Comparison of ENCODE assay signal across 13 cellular contexts in genomic region chr17:77634710-77635109, GRCh38.
DNase-seq lines count a peak whose midpoint lies in the region; ATAC-seq and TF ChIP-seq lines count a peak whose summit lies in the region.
"Had no signal": no experiment of that assay in that cellular context is flagged by ENCODE, and none has a peak within 500 bp of the region (broad histone marks: within the 10 kb centered on the region; RNA-seq: fewer than 3 reads in every experiment).

No MANE protein-coding gene starts in this region.

- H3K27ac ChIP-seq in WERI-Rb-1 (peak overlapping the region; percentile 86), spleen (no peak overlapping the region)
- no peak overlapping the region for H3K27ac ChIP-seq in CD8-positive, alpha-beta memory T cell (ENCODE audit: low read depth, low read length)

- H3K36me3 ChIP-seq in WERI-Rb-1 (no peaks in the 10 kb centered on the region), spleen (no peaks in the 10 kb centered on the region), BE2C (no peaks in the 10 kb centered on the region)
- H3K36me3 ChIP-seq in CD8-positive, alpha-beta memory T cell (ENCODE audit: insufficient read depth, low read length) = no peaks in the 10 kb centered on the region

- H3K4me3 ChIP-seq in GM12875 (ENCODE audit: low read depth, low read length) (no peak overlapping the region), WERI-Rb-1 (ENCODE audit: low read depth, low read length) (peak overlapping the region; percentile 20; the same call in 1 of the 2 replicates), spleen (no peak overlapping the region), BE2C (ENCODE audit: low read depth, low read length) (no peak overlapping the region)
- H3K4me3 ChIP-seq in CD8-positive, alpha-beta memory T cell (ENCODE audit: low read length) = no peak overlapping the region

- H3K4me1 Mint-ChIP-seq in CD8-positive, alpha-beta memory T cell = no peaks in the 10 kb centered on the region
- H3K4me1 Mint-ChIP-seq: endodermal cell had no signal

- CTCF ChIA-PET in CD8-positive, alpha-beta memory T cell (lab: Charles Lee) = no interaction called here

- POLR2A ChIA-PET in CD8-positive, alpha-beta memory T cell (lab: Charles Lee) = no interaction called here

- H3K4me1 ChIP-seq in spleen (no peaks in the 10 kb centered on the region), BE2C (no peaks in the 10 kb centered on the region; the same call in 1 of the 2 replicates)
- no peaks in the 10 kb centered on the region for H3K4me1 ChIP-seq in CD8-positive, alpha-beta memory T cell (ENCODE audit: insufficient read depth, low read length)

- DNase-seq in WERI-Rb-1 (peak; percentile 97), spleen (peak; percentile 37), posterior cingulate gyrus (no peak), BE2C (no peak)
- no peak for DNase-seq in CD8-positive, alpha-beta memory T cell
- DNase-seq: endodermal cell, head of caudate nucleus, NCI-H1930, SW 1271 had no signal

- peaks cover 0 to 4% (median 0%) of the 10 kb centered on the region in 3 donors for H3K36me3 Mint-ChIP-seq in CD8-positive, alpha-beta memory T cell
- H3K36me3 Mint-ChIP-seq: brain had no signal

- H3K9me3 ChIP-seq in WERI-Rb-1 (ENCODE audit: severe bottlenecking) (no peaks in the 10 kb centered on the region), spleen (no peaks in the 10 kb centered on the region), BE2C (no peaks in the 10 kb centered on the region)
- no peaks in the 10 kb centered on the region for H3K9me3 ChIP-seq in CD8-positive, alpha-beta memory T cell (ENCODE audit: low read length)

- intact Hi-C loops in spleen (cut with DNase I; ENCODE audit: low total_unique reads) (no loop called here), posterior cingulate gyrus (cut with DNase I) (no loop called here)

- H3K27me3 ChIP-seq in WERI-Rb-1 (ENCODE audit: insufficient read depth, low read depth, severe bottlenecking) (no peaks in the 10 kb centered on the region), spleen (replicated peaks in 1 of 7) (peaks cover 0 to 39% (median 0%) of the 10 kb centered on the region in 7 donors), BE2C (no peaks in the 10 kb centered on the region)
- H3K27me3 ChIP-seq in CD8-positive, alpha-beta memory T cell (ENCODE audit: insufficient read depth, low read length, poor library complexity, severe bottlenecking) = no peaks in the 10 kb centered on the region

- no peaks in the 10 kb centered on the region for H3K9me3 Mint-ChIP-seq in CD8-positive, alpha-beta memory T cell
- H3K9me3 Mint-ChIP-seq: endodermal cell had no signal

- no peak overlapping the region for H3K4me3 Mint-ChIP-seq in CD8-positive, alpha-beta memory T cell
- H3K4me3 Mint-ChIP-seq: brain, endodermal cell had no signal

- TF ChIP-seq POLR2A in spleen (IDR thresholded peaks at IDR 0.05) = no peak

- 37 to 57% (median 47%) methylated on average over 4 of the region's 4 CpGs for WGBS in spleen, 5 donors

- H3K27ac Mint-ChIP-seq in CD8-positive, alpha-beta memory T cell = no peak overlapping the region
- H3K27ac Mint-ChIP-seq: endodermal cell had no signal

- peak; percentile 66 for ATAC-seq in GM21576 (IDR thresholded peaks at IDR 0.05; ENCODE audit: unreplicated experiment)
- ATAC-seq: left lobe of liver had no signal

- peaks cover 0 to 17% of the 10 kb centered on the region in 2 donors for H3K27me3 Mint-ChIP-seq in CD8-positive, alpha-beta memory T cell

- TF ChIP-seq CTCF in GM12875 (IDR thresholded peaks at IDR 0.05; ENCODE audit: borderline replicate concordance, insufficient read depth, low read depth, low read length) (0 out of 2 replicates have a peak, but pooled peaks have one; percentile 0), WERI-Rb-1 (IDR thresholded peaks at IDR 0.05; ENCODE audit: low read depth, low read length) (peak; percentile 61), spleen (IDR thresholded peaks at IDR 0.05 in 8 of 11, conservative IDR thresholded peaks at IDR 0.05 in 3 of 11) (no peak), BE2C (IDR thresholded peaks at IDR 0.05; ENCODE audit: low read depth, low read length) (no peak)

Comparison
In these comparisons a context has a peak if more than half of its experiments do, and no peak if none do; other contexts are left out.
1. CTCF ChIP-seq: peak in GM12875 (single experiment) and WERI-Rb-1 (single experiment); none in spleen (0 of 11) and BE2C (single experiment).
2. DNase-seq: peak in WERI-Rb-1 (single experiment) and spleen (single experiment); none in posterior cingulate gyrus (0 of 10), CD8-positive, alpha-beta memory T cell (0 of 5) and BE2C (single experiment).